ENCODE assay signal across 1 cellular context in genomic region chr7:47255007-47255406, GRCh38.
TF ChIP-seq lines count a peak whose summit lies in the region.

No MANE protein-coding gene starts in this region.

TF ChIP-seq in WTC11, 78 proteins besides CTCF, POLR2A, EP300 and RAD21 (continued from another document):
- TF ChIP-seq PREB (CRISPR knock-in tag; IDR thresholded peaks at IDR 0.05; ENCODE audit: borderline replicate concordance), result no peak
- TF ChIP-seq ELF4 (CRISPR knock-in tag; IDR thresholded peaks at IDR 0.05; ENCODE audit: low read depth), result no peak
- no peak for TF ChIP-seq PRRX2 (CRISPR knock-in tag; IDR thresholded peaks at IDR 0.05)
- no peak for TF ChIP-seq ATF1 (CRISPR knock-in tag; IDR thresholded peaks at IDR 0.05)
- TF ChIP-seq ERG (CRISPR knock-in tag; IDR thresholded peaks at IDR 0.05), result no peak
